In the genomic region with DNA sequence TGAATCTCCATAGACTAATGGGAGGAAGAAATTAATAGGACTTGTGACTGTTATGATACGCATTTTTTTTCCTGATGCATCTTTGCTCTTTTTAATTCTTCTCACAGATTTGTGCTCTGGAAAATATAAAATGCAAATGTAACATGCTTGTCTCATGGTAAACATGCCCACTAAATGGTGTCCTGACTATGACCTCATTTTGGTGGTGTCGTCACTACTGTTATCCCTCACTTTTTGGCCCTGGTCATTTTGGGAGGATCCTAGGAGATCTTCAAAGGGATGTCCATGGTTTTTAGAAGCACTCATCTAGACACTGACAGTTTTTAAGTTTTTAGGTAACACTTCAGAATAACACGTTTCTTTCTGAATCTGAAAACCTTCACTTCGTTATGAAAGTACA, we compare ENCODE assay signal across 15 cellular contexts.
A peak's percentile ranks its signal among the peaks of the same experiment; 100 is the strongest.
DNase-seq lines count a peak whose midpoint lies in the region; TF ChIP-seq lines count a peak whose summit lies in the region.
"Had no signal": no experiment of that assay in that cellular context is flagged by ENCODE, and none has a peak within 500 bp of the region (broad histone marks: within the 10 kb centered on the region; RNA-seq: fewer than 3 reads in every experiment).

No MANE protein-coding gene starts in this region.

- H3K79me2 ChIP-seq in OCI-LY7 (ENCODE audit: insufficient read depth, low read depth, low read length), result no peaks in the 10 kb centered on the region

- no peaks in the 10 kb centered on the region for H3K9me2 ChIP-seq in OCI-LY7 (ENCODE audit: insufficient read depth, low read length)

- peaks cover 31% of the 10 kb centered on the region; the same call in 1 of the 2 replicates for H3K9me3 ChIP-seq in OCI-LY7 (ENCODE audit: low read length)
- H3K9me3 ChIP-seq in HAP-1, result no peaks in the 10 kb centered on the region
- H3K9me3 ChIP-seq: Caco-2 had no signal

- CTCF ChIA-PET in OCI-LY7 (lab: Charles Lee; ENCODE audit: unreplicated experiment), result no interaction called here

- H3K27me3 ChIP-seq in HAP-1 (ENCODE audit: low read depth), result no peaks in the 10 kb centered on the region
- H3K27me3 ChIP-seq: BLaER1 treated with 17β-estradiol and CSF1 and Interleukin-3, amounts not matched to agents 10 nM and 100 nM had no signal

- POLR2A ChIA-PET in OCI-LY7 (lab: Charles Lee), result interaction anchor here (1.1 kb wide), 1 partner anchor 9 kb away, joined by 3 read pairs; no protein-coding TSS in a partner anchor

- BruUV-seq in OCI-LY7 (replicated peaks; lab: Mats Ljungman, UMichigan), result no TSS peak

- in situ Hi-C loops in HAP-1 (cut with MboI; ENCODE audit: low sequenced_read_pairs), result no loop called here

- H3K4me1 ChIP-seq in OCI-LY7 (ENCODE audit: insufficient read depth, low read length, poor library complexity, severe bottlenecking) (peaks cover 35% of the 10 kb centered on the region), HAP-1 (no peaks in the 10 kb centered on the region)
- H3K4me1 ChIP-seq: A549, Caco-2 had no signal

- DNase-seq in OCI-LY7 (ENCODE audit: low spot score) (no peak), HAP-1 (ENCODE audit: low spot score in 2 of 2) (no peak), dedifferentiated amniotic fluid mesenchymal stem cell (ENCODE audit: extremely low spot score) (no peak)
- DNase-seq: AML-193; Caco-2; Calu3; CD4-positive, alpha-beta T cell; CD8-positive, alpha-beta T cell; DMS79 treated with DMSO at 0.1 percent for 48 hours; GF-D8 had no signal

- H3K36me3 ChIP-seq in OCI-LY7 (ENCODE audit: insufficient read depth, low read length), result peaks cover 25% of the 10 kb centered on the region
- H3K36me3 ChIP-seq in HAP-1 (replicated peaks), result no peaks in the 10 kb centered on the region

- H3K4me3 ChIP-seq in OCI-LY7 (ENCODE audit: low read depth, low read length, poor library complexity, severe bottlenecking) (no peak overlapping the region), HAP-1 (no peak overlapping the region)
- H3K4me3 ChIP-seq: A549; BLaER1 treated with 17β-estradiol and CSF1 and Interleukin-3, amounts not matched to agents 10 nM and 100 nM had no signal

- TF ChIP-seq CTCF in 22Rv1 (IDR thresholded peaks at IDR 0.05) (no peak), OCI-LY7 (conservative IDR thresholded peaks at IDR 0.05; ENCODE audit: low read length) (no peak), VCaP (conservative IDR thresholded peaks at IDR 0.05) (no peak)

- peak overlapping the region; percentile 12; the same call in 1 of the 2 replicates for H2AFZ ChIP-seq in OCI-LY7 (ENCODE audit: low read length)

- H3K4me2 ChIP-seq in OCI-LY7 (ENCODE audit: low read length), result no peak overlapping the region
- H3K4me2 ChIP-seq: A549; BLaER1 treated with 17β-estradiol and CSF1 and Interleukin-3, amounts not matched to agents 10 nM and 100 nM had no signal

- H4K20me1 ChIP-seq in OCI-LY7 (ENCODE audit: insufficient read depth, low read length), result no peaks in the 10 kb centered on the region
- H4K20me1 ChIP-seq: BLaER1 treated with 17β-estradiol and CSF1 and Interleukin-3, amounts not matched to agents 10 nM and 100 nM had no signal

- H3K27ac ChIP-seq in 22Rv1, result peak overlapping the region; percentile 94
- H3K27ac ChIP-seq in OCI-LY7 (ENCODE audit: low read depth, low read length, poor library complexity, severe bottlenecking), result no peak overlapping the region
- peak overlapping the region; percentile 85 for H3K27ac ChIP-seq in VCaP
- H3K27ac ChIP-seq: A549; BLaER1 treated with 17β-estradiol and CSF1 and Interleukin-3, amounts not matched to agents 10 nM and 100 nM; C4-2B had no signal

- intact Hi-C loops in OCI-LY7 (cut with micrococcal nuclease; ENCODE audit: unreplicated experiment), result no loop called here
